Comparison of ENCODE assay signal across 19 cellular contexts in genomic region chr16:68360547-68360946, GRCh38. TPM values are rescaled to one million over a fixed set of nuclear protein-coding genes. Genes with fewer than 3 reads are reported as not detected.
DNase-seq lines count a peak whose midpoint lies in the region; ATAC-seq and FAIRE-seq lines count a peak whose summit lies in the region.
"Had no signal": no experiment of that assay in that cellular context is flagged by ENCODE, and none has a peak within 500 bp of the region (broad histone marks: within the 10 kb centered on the region; RNA-seq: fewer than 3 reads in every experiment).

No MANE protein-coding gene starts in this region.

- H3K27ac Mint-ChIP-seq in activated naive CD8-positive, alpha-beta T cell treated with anti-CD3 and anti-CD28 coated beads, Interleukin-2, amount 10 ng/mL, durations not matched to agents 7 days and 5 days = peak overlapping the region; percentile 61
- no peak overlapping the region for H3K27ac Mint-ChIP-seq in activated naive CD8-positive, alpha-beta T cell treated with anti-CD3 and anti-CD28 coated beads, Interleukin-2, amount 50 U/mL, for 24 hours
- no peak overlapping the region for H3K27ac Mint-ChIP-seq in stimulated activated naive CD8-positive, alpha-beta T cell treated with anti-CD3 and anti-CD28 coated beads, Interleukin-15, amount 100 ng/mL, for 72 hours

- H3K36me3 Mint-ChIP-seq in activated naive CD8-positive, alpha-beta T cell treated with anti-CD3 and anti-CD28 coated beads, Interleukin-2, amount 10 ng/mL, durations not matched to agents 7 days and 5 days = peaks cover 19% of the 10 kb centered on the region
- peaks cover 14% of the 10 kb centered on the region for H3K36me3 Mint-ChIP-seq in activated naive CD8-positive, alpha-beta T cell treated with anti-CD3 and anti-CD28 coated beads, Interleukin-2, amount 50 U/mL, for 24 hours (ENCODE audit: low read depth)

- H3K9me3 Mint-ChIP-seq in activated naive CD8-positive, alpha-beta T cell treated with anti-CD3 and anti-CD28 coated beads, Interleukin-2, amount 10 ng/mL, durations not matched to agents 7 days and 5 days = no peaks in the 10 kb centered on the region
- H3K9me3 Mint-ChIP-seq in activated naive CD8-positive, alpha-beta T cell treated with anti-CD3 and anti-CD28 coated beads, Interleukin-2, amount 50 U/mL, for 24 hours = no peaks in the 10 kb centered on the region
- H3K9me3 Mint-ChIP-seq in stimulated activated naive CD8-positive, alpha-beta T cell treated with anti-CD3 and anti-CD28 coated beads, Interleukin-15, amount 100 ng/mL, for 72 hours = no peaks in the 10 kb centered on the region
- H3K9me3 Mint-ChIP-seq: CD8-positive, alpha-beta memory T cell had no signal

- H3K9ac ChIP-seq in NT2/D1 (ENCODE audit: insufficient read length, low read depth) = peak overlapping the region; percentile 7

- no peak for FAIRE-seq in small intestine (lab: Jason Lieb, UNC)
- FAIRE-seq: A204.1, D721Med had no signal

- no peak overlapping the region for H3K4me3 ChIP-seq in NT2/D1 (ENCODE audit: insufficient read length, low read depth)
- no peak overlapping the region for H3K4me3 ChIP-seq in small intestine (ENCODE audit: low read depth in 1 of 2, low read length in 2 of 2)

- no peak overlapping the region for H3K4me3 Mint-ChIP-seq in activated naive CD8-positive, alpha-beta T cell treated with anti-CD3 and anti-CD28 coated beads, Interleukin-2, amount 10 ng/mL, durations not matched to agents 7 days and 5 days
- no peak overlapping the region for H3K4me3 Mint-ChIP-seq in activated naive CD8-positive, alpha-beta T cell treated with anti-CD3 and anti-CD28 coated beads, Interleukin-2, amount 50 U/mL, for 24 hours
- H3K4me3 Mint-ChIP-seq in stimulated activated naive CD8-positive, alpha-beta T cell treated with anti-CD3 and anti-CD28 coated beads, Interleukin-15, amount 100 ng/mL, for 72 hours = no peak overlapping the region

- H3K36me3 ChIP-seq in NT2/D1 (ENCODE audit: insufficient read depth, insufficient read length, low read length) (peaks cover 55% of the 10 kb centered on the region), small intestine (ENCODE audit: control insufficient read depth in 2 of 2, insufficient read depth in 2 of 2, low read length in 2 of 2) (peaks cover 6 to 20% of the 10 kb centered on the region in 2 donors)

- H3K27ac ChIP-seq in layer of hippocampus (ENCODE audit: low read depth, low read length) = peak overlapping the region; percentile 18
- H3K27ac ChIP-seq in small intestine (ENCODE audit: low read depth in 1 of 2, low read length in 1 of 2) = peak overlapping the region in 1 of 2 donors; percentile 25

- peaks cover 12% of the 10 kb centered on the region for H3K27me3 Mint-ChIP-seq in activated naive CD8-positive, alpha-beta T cell treated with anti-CD3 and anti-CD28 coated beads, Interleukin-2, amount 10 ng/mL, durations not matched to agents 7 days and 5 days
- peaks cover 3% of the 10 kb centered on the region for H3K27me3 Mint-ChIP-seq in activated naive CD8-positive, alpha-beta T cell treated with anti-CD3 and anti-CD28 coated beads, Interleukin-2, amount 50 U/mL, for 24 hours
- H3K27me3 Mint-ChIP-seq in stimulated activated naive CD8-positive, alpha-beta T cell treated with anti-CD3 and anti-CD28 coated beads, Interleukin-15, amount 100 ng/mL, for 72 hours = peaks cover 19% of the 10 kb centered on the region

- 52 to 77% (median 62%) methylated on average over 18 of the region's 18 CpGs for WGBS in small intestine, 3 donors

- no peak for DNase-seq in activated naive CD8-positive, alpha-beta T cell treated with anti-CD3 and anti-CD28 coated beads, Interleukin-2, amount 10 ng/mL, durations not matched to agents 7 days and 5 days
- no peak for DNase-seq in activated naive CD8-positive, alpha-beta T cell treated with anti-CD3 and anti-CD28 coated beads, Interleukin-2, amount 50 U/mL, for 24 hours
- DNase-seq in NT2/D1 (ENCODE audit: low read depth, low spot score) = no peak
- peak; percentile 42 for DNase-seq in small intestine
- no peak for DNase-seq in stimulated activated naive CD8-positive, alpha-beta T cell treated with anti-CD3 and anti-CD28 coated beads, Interleukin-15, amount 100 ng/mL, for 72 hours
- DNase-seq: BE2C; CD8-positive, alpha-beta memory T cell; DMS79; HCEC 1CT; NCI-H1092 treated with DMSO at 0.1 percent for 48 hours; NCI-H146; NCI-H2029 treated with DMSO at 0.1 percent for 48 hours; NCI-H2171; NCI-H526 had no signal

- H3K27me3 ChIP-seq in NT2/D1 (ENCODE audit: insufficient read depth, insufficient read length) = no peaks in the 10 kb centered on the region
- H3K27me3 ChIP-seq in layer of hippocampus (ENCODE audit: control insufficient read depth, insufficient read depth, low read length) = no peaks in the 10 kb centered on the region
- no peaks in the 10 kb centered on the region for H3K27me3 ChIP-seq in small intestine (ENCODE audit: control insufficient read depth in 2 of 2, insufficient read depth in 2 of 2, low read length in 2 of 2)
- H3K27me3 ChIP-seq: BE2C had no signal

- H3K4me1 ChIP-seq in NT2/D1 (ENCODE audit: insufficient read depth, insufficient read length) = peaks cover 24% of the 10 kb centered on the region
- no peaks in the 10 kb centered on the region for H3K4me1 ChIP-seq in small intestine (ENCODE audit: control insufficient read depth in 2 of 2, insufficient read depth in 1 of 2, low read depth in 1 of 2, low read length in 1 of 2)

- no peak for ATAC-seq in activated naive CD8-positive, alpha-beta T cell treated with anti-CD3 and anti-CD28 coated beads, Interleukin-2, amount 10 ng/mL, durations not matched to agents 7 days and 5 days (ENCODE audit: low read depth)
- ATAC-seq in activated naive CD8-positive, alpha-beta T cell treated with anti-CD3 and anti-CD28 coated beads, Interleukin-2, amount 50 U/mL, for 24 hours = no peak
- ATAC-seq in GM21825 (IDR thresholded peaks at IDR 0.05; ENCODE audit: unreplicated experiment) (no peak), GM21723 (IDR thresholded peaks at IDR 0.05; ENCODE audit: unreplicated experiment) (no peak)
- no peak for ATAC-seq in stimulated activated naive CD8-positive, alpha-beta T cell treated with anti-CD3 and anti-CD28 coated beads, Interleukin-15, amount 100 ng/mL, for 72 hours

- POLR2A ChIA-PET in activated naive CD8-positive, alpha-beta T cell treated with anti-CD3 and anti-CD28 coated beads, Interleukin-2, amount 10 ng/mL, durations not matched to agents 7 days and 5 days (lab: Charles Lee) = interaction anchor here (0.6 to 1.5 kb wide), 4 partner anchors 13 to 295 kb away, joined by 3 to 4 read pairs (median 4); partner anchors contain the start of gene SLC7A6

- H3K4me1 Mint-ChIP-seq in activated naive CD8-positive, alpha-beta T cell treated with anti-CD3 and anti-CD28 coated beads, Interleukin-2, amount 10 ng/mL, durations not matched to agents 7 days and 5 days = peaks cover 26% of the 10 kb centered on the region
- H3K4me1 Mint-ChIP-seq in activated naive CD8-positive, alpha-beta T cell treated with anti-CD3 and anti-CD28 coated beads, Interleukin-2, amount 50 U/mL, for 24 hours = peaks cover 23% of the 10 kb centered on the region
- H3K4me1 Mint-ChIP-seq in stimulated activated naive CD8-positive, alpha-beta T cell treated with anti-CD3 and anti-CD28 coated beads, Interleukin-15, amount 100 ng/mL, for 72 hours = peaks cover 54% of the 10 kb centered on the region

- no peaks in the 10 kb centered on the region for H3K9me3 ChIP-seq in NT2/D1 (ENCODE audit: insufficient read depth, low read length)
- H3K9me3 ChIP-seq in small intestine (ENCODE audit: control insufficient read depth, low read depth) = no peaks in the 10 kb centered on the region
- H3K9me3 ChIP-seq: BE2C had no signal

RNA-seq across cellular contexts. Expression of gene PRMT7, which starts 49.7 kb away (rescaled TPM):
- total RNA-seq in activated naive CD8-positive, alpha-beta T cell treated with anti-CD3 and anti-CD28 coated beads, Interleukin-2, amount 10 ng/mL, durations not matched to agents 7 days and 5 days = 10 to 100 TPM; 85.7 to 87.3 TPM
- 10 to 100 TPM; 13.6 to 26.7 (median 13.8) TPM for polyA plus RNA-seq in small intestine

RNA-seq across cellular contexts. Expression of gene SLC7A6OS, which starts 49.8 kb away (rescaled TPM):
- 10 to 100 TPM; 38.2 to 44.4 TPM for total RNA-seq in activated naive CD8-positive, alpha-beta T cell treated with anti-CD3 and anti-CD28 coated beads, Interleukin-2, amount 10 ng/mL, durations not matched to agents 7 days and 5 days
- 1 to 10 TPM; 3.8 to 6.6 (median 5.1) TPM for polyA plus RNA-seq in small intestine
